In the genomic region with DNA sequence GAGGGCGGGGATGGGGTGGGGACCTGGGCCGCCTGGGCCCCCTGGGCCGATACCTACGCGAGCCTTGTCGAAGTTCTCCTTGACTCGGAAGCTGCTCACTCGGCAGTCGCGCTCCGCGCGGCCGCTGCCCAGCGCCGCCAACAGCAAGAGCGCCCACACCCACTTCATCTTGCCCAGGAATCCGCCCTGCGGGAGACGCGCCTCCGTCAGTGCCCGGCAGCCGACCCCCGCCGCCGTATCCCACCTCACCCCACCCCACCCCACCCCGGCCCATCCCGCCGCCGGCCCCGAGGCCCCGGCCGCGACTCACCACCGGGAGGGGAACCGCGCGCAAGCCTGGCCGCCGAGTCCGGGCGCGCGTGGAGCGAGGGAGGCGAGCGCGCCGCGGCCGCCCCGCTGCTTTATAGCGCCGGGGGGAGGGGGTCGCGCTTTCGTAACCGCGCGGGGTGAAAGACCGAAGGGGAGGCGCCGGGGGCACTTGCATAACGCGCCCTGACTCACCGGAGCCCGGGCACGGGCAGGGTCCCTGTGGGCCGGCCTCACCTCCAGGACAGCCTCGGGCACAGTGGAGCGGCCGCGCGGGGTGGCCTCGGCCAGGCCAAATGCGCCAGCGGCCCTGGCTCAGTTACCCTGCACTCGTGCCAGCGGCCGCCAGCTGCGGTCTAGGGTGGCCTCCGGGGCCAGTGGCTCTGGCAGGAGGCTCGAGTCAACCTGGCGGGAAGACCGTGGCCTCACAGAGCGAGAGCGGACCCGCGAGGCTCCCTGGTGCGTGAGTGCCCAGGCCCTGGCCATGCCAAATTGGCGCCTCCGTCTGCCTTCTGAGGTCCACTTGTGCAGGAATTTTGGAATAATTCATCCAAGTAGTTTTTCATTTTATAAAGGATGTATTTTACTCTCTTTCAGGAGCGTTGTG, we compare ENCODE assay signal across 11 cellular contexts. TPM values are rescaled to one million over a fixed set of nuclear protein-coding genes. Genes with fewer than 3 reads are reported as not detected.
DNase-seq lines count a peak whose midpoint lies in the region; ATAC-seq and TF ChIP-seq lines count a peak whose summit lies in the region.
"Had no signal": no experiment of that assay in that cellular context is flagged by ENCODE, and none has a peak within 500 bp of the region (broad histone marks: within the 10 kb centered on the region; RNA-seq: fewer than 3 reads in every experiment).

Gene RBP4 (minus strand): TSS at position 375 of the 913 bp plus-strand sequence. CDS start 207 bp downstream, at position 168.

- H3K4me1 ChIP-seq in esophagus (ENCODE audit: control insufficient read depth in 2 of 2, insufficient read depth in 2 of 2, low read length in 1 of 2) = peaks cover 3 to 5% of the 10 kb centered on the region in 2 donors

- no peak for TF ChIP-seq CTCF in mesothelial cell of epicardium (IDR thresholded peaks at IDR 0.05; ENCODE audit: unreplicated experiment)

- H3K9me3 Mint-ChIP-seq in mesothelial cell of epicardium = no peaks in the 10 kb centered on the region
- H3K9me3 Mint-ChIP-seq in stimulated activated naive B cell treated with anti-CD40 and anti-IgM and Interleukin-4, amounts not matched to agents 10 μg/mL and 1 μg/mL and 100 μg/mL, for 72 hours = no peaks in the 10 kb centered on the region
- H3K9me3 Mint-ChIP-seq in activated naive CD4-positive, alpha-beta T cell treated with anti-CD3 and anti-CD28 coated beads, Interleukin-2, amount 10 ng/mL, durations not matched to agents 7 days and 5 days = no peaks in the 10 kb centered on the region
- H3K9me3 Mint-ChIP-seq: activated B cell treated with CpG ODN at 0.5 μM for 24 hours had no signal

- H3K27ac Mint-ChIP-seq in mesothelial cell of epicardium = no peak within 1 kb of the TSS
- H3K27ac Mint-ChIP-seq in stimulated activated naive B cell treated with anti-CD40 and anti-IgM and Interleukin-4, amounts not matched to agents 10 μg/mL and 1 μg/mL and 100 μg/mL, for 72 hours = no peak within 1 kb of the TSS
- H3K27ac Mint-ChIP-seq in activated naive CD4-positive, alpha-beta T cell treated with anti-CD3 and anti-CD28 coated beads, Interleukin-2, amount 10 ng/mL, durations not matched to agents 7 days and 5 days = no peak within 1 kb of the TSS
- H3K27ac Mint-ChIP-seq: activated B cell treated with CpG ODN at 0.5 μM for 24 hours had no signal

- DNase-seq in Right ventricle myocardium inferior (ENCODE audit: missing footprints) (no peak), cardiac septum (ENCODE audit: low spot score) (no peak), mesothelial cell of epicardium (ENCODE audit: low spot score in 2 of 2, unreplicated experiment in 2 of 2) (peak; percentile 31 to 59)
- no peak for DNase-seq in stimulated activated naive B cell treated with anti-CD40 and anti-IgM and Interleukin-4, amounts not matched to agents 10 μg/mL and 1 μg/mL and 100 μg/mL, for 72 hours
- DNase-seq in activated naive CD4-positive, alpha-beta T cell treated with Interleukin-2 at 50 U/mL for 16 hours = no peak
- DNase-seq in activated naive CD4-positive, alpha-beta T cell treated with anti-CD3 and anti-CD28 coated beads, Interleukin-2, amount 10 ng/mL, durations not matched to agents 7 days and 5 days = no peak
- DNase-seq: activated B cell treated with CpG ODN at 0.5 μM for 24 hours, DMS79 had no signal

- peak within 1 kb of the TSS; percentile 64 for H3K4me3 Mint-ChIP-seq in mesothelial cell of epicardium
- H3K4me3 Mint-ChIP-seq in stimulated activated naive B cell treated with anti-CD40 and anti-IgM and Interleukin-4, amounts not matched to agents 10 μg/mL and 1 μg/mL and 100 μg/mL, for 72 hours = peak within 1 kb of the TSS in 1 of 2 donors; percentile 16
- no peak within 1 kb of the TSS for H3K4me3 Mint-ChIP-seq in activated naive CD4-positive, alpha-beta T cell treated with anti-CD3 and anti-CD28 coated beads, Interleukin-2, amount 10 ng/mL, durations not matched to agents 7 days and 5 days
- H3K4me3 Mint-ChIP-seq: activated B cell treated with CpG ODN at 0.5 μM for 24 hours had no signal

- no peaks in the 10 kb centered on the region for H3K36me3 Mint-ChIP-seq in mesothelial cell of epicardium
- H3K36me3 Mint-ChIP-seq in stimulated activated naive B cell treated with anti-CD40 and anti-IgM and Interleukin-4, amounts not matched to agents 10 μg/mL and 1 μg/mL and 100 μg/mL, for 72 hours = peaks cover 0 to 2% of the 10 kb centered on the region in 2 donors
- no peaks in the 10 kb centered on the region for H3K36me3 Mint-ChIP-seq in activated naive CD4-positive, alpha-beta T cell treated with anti-CD3 and anti-CD28 coated beads, Interleukin-2, amount 10 ng/mL, durations not matched to agents 7 days and 5 days

- WGBS in esophagus, 2 donors = 2% methylated on average over 65 to 94 of the region's 94 CpGs

- ATAC-seq in Right ventricle myocardium inferior (peak; percentile 31), HG02798 (IDR thresholded peaks at IDR 0.05; ENCODE audit: poor library complexity, unreplicated experiment) (no peak)
- no peak for ATAC-seq in stimulated activated naive B cell treated with anti-CD40 and anti-IgM and Interleukin-4, amounts not matched to agents 10 μg/mL and 1 μg/mL and 100 μg/mL, for 72 hours (replicated peaks)

- no peaks in the 10 kb centered on the region for H3K36me3 ChIP-seq in esophagus (ENCODE audit: control insufficient read depth in 2 of 2, insufficient read depth in 2 of 2, low read length in 1 of 2)

- H3K27me3 ChIP-seq in esophagus (ENCODE audit: control insufficient read depth in 1 of 2, insufficient read depth in 2 of 2, low read length in 2 of 2) = peaks cover 10% of the 10 kb centered on the region in 2 donors

- peaks cover 79% of the 10 kb centered on the region for H3K27me3 Mint-ChIP-seq in mesothelial cell of epicardium (ENCODE audit: low read depth)
- H3K27me3 Mint-ChIP-seq in stimulated activated naive B cell treated with anti-CD40 and anti-IgM and Interleukin-4, amounts not matched to agents 10 μg/mL and 1 μg/mL and 100 μg/mL, for 72 hours = peaks cover 32 to 59% of the 10 kb centered on the region in 2 donors
- peaks cover 61% of the 10 kb centered on the region for H3K27me3 Mint-ChIP-seq in activated naive CD4-positive, alpha-beta T cell treated with anti-CD3 and anti-CD28 coated beads, Interleukin-2, amount 10 ng/mL, durations not matched to agents 7 days and 5 days

- intact Hi-C loops in Right ventricle myocardium inferior (cut with DNase I) (no loop called here), cardiac septum (cut with DNase I) (no loop called here)

- CTCF ChIA-PET in activated naive CD4-positive, alpha-beta T cell treated with anti-CD3 and anti-CD28 coated beads, Interleukin-2, amount 10 ng/mL, durations not matched to agents 7 days and 5 days (lab: Charles Lee) = no interaction called here

- peaks cover 12% of the 10 kb centered on the region for H3K4me1 Mint-ChIP-seq in mesothelial cell of epicardium
- H3K4me1 Mint-ChIP-seq in stimulated activated naive B cell treated with anti-CD40 and anti-IgM and Interleukin-4, amounts not matched to agents 10 μg/mL and 1 μg/mL and 100 μg/mL, for 72 hours = no peaks in the 10 kb centered on the region
- no peaks in the 10 kb centered on the region for H3K4me1 Mint-ChIP-seq in activated naive CD4-positive, alpha-beta T cell treated with anti-CD3 and anti-CD28 coated beads, Interleukin-2, amount 10 ng/mL, durations not matched to agents 7 days and 5 days
- H3K4me1 Mint-ChIP-seq: activated B cell treated with CpG ODN at 0.5 μM for 24 hours had no signal

- H3K9me3 ChIP-seq in esophagus (ENCODE audit: control insufficient read depth in 2 of 2, insufficient read depth in 1 of 2, low read depth in 1 of 2, low read length in 1 of 2) = no peaks in the 10 kb centered on the region

- peak within 1 kb of the TSS; percentile 9 to 26 for H3K4me3 ChIP-seq in esophagus (ENCODE audit: low read depth in 1 of 2, low read length in 2 of 2)

- no peak within 1 kb of the TSS for H3K27ac ChIP-seq in esophagus (ENCODE audit: low read depth in 2 of 2, low read length in 1 of 2)

RNA-seq across cellular contexts. Expression of gene RBP4, which starts in this region (rescaled TPM):
- total RNA-seq in Right ventricle myocardium inferior (12.8 TPM), cardiac septum (2.1 TPM), mesothelial cell of epicardium (0.54 to 0.91 TPM (median 0.66 TPM) in 3 replicates)
- polyA plus RNA-seq in esophagus = under 1 TPM; 0.14 to 0.47 TPM
- total RNA-seq: activated B cell treated with CpG ODN at 0.5 μM for 24 hours, mononuclear cell had no signal

Comparison
In these comparisons a context has a peak if more than half of its experiments do, and no peak if none do; other contexts are left out.
1. Peak in DNase-seq in mesothelial cell of epicardium; RNA of the gene not detected or under 1 TPM.